ENCODE assay signal across 25 cellular contexts in the genomic region with DNA sequence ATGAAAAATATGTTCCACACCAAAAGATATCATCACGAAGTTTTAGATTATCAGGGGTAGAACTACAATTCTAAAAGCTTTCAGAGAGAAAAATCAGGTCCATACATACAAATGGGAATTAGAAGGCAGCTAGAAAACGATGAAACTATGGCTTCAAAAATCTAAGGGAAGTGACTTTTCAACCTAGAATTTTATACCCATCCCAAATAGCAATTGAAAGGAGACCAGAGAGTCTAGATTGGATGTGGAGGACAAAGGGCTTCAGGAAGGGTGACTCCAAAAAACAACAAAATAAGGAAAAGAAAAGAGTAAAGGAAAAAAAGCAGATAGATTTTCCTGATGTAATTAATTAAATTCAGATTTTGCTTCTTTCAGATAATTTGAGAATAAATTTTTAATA.
DNase-seq lines count a peak whose midpoint lies in the region; ATAC-seq, FAIRE-seq and TF ChIP-seq lines count a peak whose summit lies in the region.
"Had no signal": no experiment of that assay in that cellular context is flagged by ENCODE, and none has a peak within 500 bp of the region (broad histone marks: within the 10 kb centered on the region; RNA-seq: fewer than 3 reads in every experiment).

No MANE protein-coding gene starts in this region.

- no peak overlapping the region for H3K27ac ChIP-seq in HEK293 (ENCODE audit: extremely low read depth, low read depth, low read length)
- H3K27ac ChIP-seq: BLaER1 had no signal

- peaks cover 18% of the 10 kb centered on the region for H3K9me3 Mint-ChIP-seq in progenitor cell of endocrine pancreas (ENCODE audit: low read depth)

- peaks cover 12% of the 10 kb centered on the region for H3K4me1 Mint-ChIP-seq in progenitor cell of endocrine pancreas (ENCODE audit: low read depth)
- H3K4me1 Mint-ChIP-seq: CD14-positive monocyte; CD4-positive, CD25-positive, alpha-beta regulatory T cell; CD8-positive, alpha-beta memory T cell had no signal

- TF ChIP-seq POLR2A in H54 (IDR thresholded peaks at IDR 0.05; ENCODE audit: low read depth, low read length): no peak

- POLR2A ChIA-PET in HEK293 (lab: Yijun Ruan, JAX): no interaction called here

- H3K27me3 Mint-ChIP-seq in progenitor cell of endocrine pancreas: no peaks in the 10 kb centered on the region

- no peak for ATAC-seq in HG03378 (IDR thresholded peaks at IDR 0.05; ENCODE audit: unreplicated experiment)
- ATAC-seq: GM12878 had no signal

- H3K4me3 Mint-ChIP-seq in progenitor cell of endocrine pancreas (ENCODE audit: low read depth): no peak overlapping the region
- H3K4me3 Mint-ChIP-seq: CD14-positive monocyte; CD4-positive, alpha-beta memory T cell; CD4-positive, CD25-positive, alpha-beta regulatory T cell; CD8-positive, alpha-beta memory T cell had no signal

- H3K36me3 ChIP-seq in HEK293 (ENCODE audit: control insufficient read depth in 2 of 2, insufficient read depth in 1 of 2, low read length in 2 of 2): no peaks in the 10 kb centered on the region
- H3K36me3 ChIP-seq: BE2C, BLaER1 had no signal

- CTCF ChIA-PET in HEK293 (lab: Yijun Ruan, JAX): no interaction called here

- peak overlapping the region; percentile 18 for H3K27ac Mint-ChIP-seq in progenitor cell of endocrine pancreas
- H3K27ac Mint-ChIP-seq: CD14-positive monocyte; CD4-positive, CD25-positive, alpha-beta regulatory T cell; CD8-positive, alpha-beta memory T cell had no signal

- H3K4me1 ChIP-seq in HEK293 (ENCODE audit: control insufficient read depth, insufficient read depth, low read length): peaks cover 3% of the 10 kb centered on the region; the same call in 1 of the 2 replicates
- H3K4me1 ChIP-seq: BE2C, BLaER1 had no signal

- TF ChIP-seq CTCF in HEK293 (tag by site-specific recombination; IDR thresholded peaks at IDR 0.05) (no peak), progenitor cell of endocrine pancreas (IDR thresholded peaks at IDR 0.05; ENCODE audit: unreplicated experiment) (no peak)

- DNase-seq in H54 (ENCODE audit: insufficient read length, low spot score) (no peak), progenitor cell of endocrine pancreas (ENCODE audit: low spot score, unreplicated experiment) (no peak), T1000 (lab: John Stamatoyannopoulos, UW) (no peak)
- DNase-seq: 8988T; ACHN; BE2C; C1 segment of cervical spinal cord; CD4-positive, alpha-beta memory T cell; CD4-positive, CD25-positive, alpha-beta regulatory T cell; CD8-positive, alpha-beta memory T cell; COR-L47; DMS 273 treated with DMSO at 0.1 percent for 48 hours; DMS153; DMS53; DMS79; DND-41; EL; GDM1 had no signal

- peaks cover 11% of the 10 kb centered on the region for H3K36me3 Mint-ChIP-seq in progenitor cell of endocrine pancreas (ENCODE audit: insufficient read depth)

- FAIRE-seq in H54 (lab: Jason Lieb, UNC): peak; percentile 6
- FAIRE-seq: GM12878, GM12892, GM18507 had no signal

- no peaks in the 10 kb centered on the region for H3K9me3 ChIP-seq in HEK293 (ENCODE audit: control insufficient read depth, insufficient read depth, low read depth, low read length)

- no peak overlapping the region for H3K4me3 ChIP-seq in HEK293 (ENCODE audit: low read depth, low read length)
- H3K4me3 ChIP-seq: BLaER1, GM12878 had no signal

TF ChIP-seq in HEK293, 187 proteins besides CTCF, POLR2A, EP300 and RAD21:
- peak; percentile 23 for TF ChIP-seq SETDB1 (IDR thresholded peaks at IDR 0.05; ENCODE audit: insufficient read length, low read length)
- TF ChIP-seq, protein P1, sequence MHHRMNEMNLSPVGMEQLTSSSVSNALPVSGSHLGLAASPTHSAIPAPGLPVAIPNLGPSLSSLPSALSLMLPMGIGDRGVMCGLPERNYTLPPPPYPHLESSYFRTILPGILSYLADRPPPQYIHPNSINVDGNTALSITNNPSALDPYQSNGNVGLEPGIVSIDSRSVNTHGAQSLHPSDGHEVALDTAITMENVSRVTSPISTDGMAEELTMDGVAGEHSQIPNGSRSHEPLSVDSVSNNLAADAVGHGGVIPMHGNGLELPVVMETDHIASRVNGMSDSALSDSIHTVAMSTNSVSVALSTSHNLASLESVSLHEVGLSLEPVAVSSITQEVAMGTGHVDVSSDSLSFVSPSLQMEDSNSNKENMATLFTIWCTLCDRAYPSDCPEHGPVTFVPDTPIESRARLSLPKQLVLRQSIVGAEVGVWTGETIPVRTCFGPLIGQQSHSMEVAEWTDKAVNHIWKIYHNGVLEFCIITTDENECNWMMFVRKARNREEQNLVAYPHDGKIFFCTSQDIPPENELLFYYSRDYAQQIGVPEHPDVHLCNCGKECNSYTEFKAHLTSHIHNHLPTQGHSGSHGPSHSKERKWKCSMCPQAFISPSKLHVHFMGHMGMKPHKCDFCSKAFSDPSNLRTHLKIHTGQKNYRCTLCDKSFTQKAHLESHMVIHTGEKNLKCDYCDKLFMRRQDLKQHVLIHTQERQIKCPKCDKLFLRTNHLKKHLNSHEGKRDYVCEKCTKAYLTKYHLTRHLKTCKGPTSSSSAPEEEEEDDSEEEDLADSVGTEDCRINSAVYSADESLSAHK (tag by site-specific recombination; IDR thresholded peaks at IDR 0.05): no peak
